In the genomic region with DNA sequence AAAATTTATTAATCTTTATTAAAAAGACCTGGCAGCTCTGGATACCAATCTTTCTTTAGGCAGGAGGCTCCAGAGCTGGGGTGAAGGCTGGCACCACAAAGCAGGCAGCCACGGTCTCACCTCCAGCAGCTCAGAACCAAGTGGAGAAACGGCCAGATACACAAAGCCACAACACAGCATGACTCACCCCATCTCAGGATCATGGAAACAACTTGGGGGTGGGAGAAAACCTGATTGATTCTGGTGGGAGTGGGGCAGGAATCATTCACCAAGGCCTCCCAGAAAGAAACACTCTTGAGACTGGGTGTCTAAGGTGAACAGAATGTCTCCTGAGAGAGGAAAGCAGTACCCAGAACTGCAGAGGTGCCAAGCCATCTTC, we compare ENCODE assay signal across 11 cellular contexts.
A peak's percentile ranks its signal among the peaks of the same experiment; 100 is the strongest.
DNase-seq lines count a peak whose midpoint lies in the region; ATAC-seq and TF ChIP-seq lines count a peak whose summit lies in the region.
"Had no signal": no experiment of that assay in that cellular context is flagged by ENCODE, and none has a peak within 500 bp of the region (broad histone marks: within the 10 kb centered on the region; RNA-seq: fewer than 3 reads in every experiment).

No MANE protein-coding gene starts in this region.

- no peak overlapping the region for H2AFZ ChIP-seq in mesenchymal stem cell (ENCODE audit: low read depth, low read length)

- no peak overlapping the region for H3K27ac Mint-ChIP-seq in glutamatergic neuron (ENCODE audit: unreplicated experiment)

- H3K9me3 ChIP-seq in adipocyte (ENCODE audit: control insufficient read depth, low read length) (no peaks in the 10 kb centered on the region), mesenchymal stem cell (ENCODE audit: control insufficient read depth, low read length) (no peaks in the 10 kb centered on the region)
- H3K9me3 ChIP-seq: adrenal gland had no signal

- peaks cover 9% of the 10 kb centered on the region for H3K4me1 ChIP-seq in adipocyte (ENCODE audit: control insufficient read depth, insufficient read depth, low read length)
- peaks cover 14% of the 10 kb centered on the region for H3K4me1 ChIP-seq in mesenchymal stem cell (ENCODE audit: control insufficient read depth, insufficient read depth, low read depth, low read length)
- H3K4me1 ChIP-seq: adrenal gland had no signal

- DNase-seq in AG08395 (ENCODE audit: low spot score) (peak; percentile 22), HK-2 (ENCODE audit: unreplicated experiment) (peak; percentile 14), adipocyte (ENCODE audit: low read depth) (peak; percentile 16), mesenchymal stem cell (peak; percentile 62), NCI-H2196 treated with DMSO at 0.1 percent for 48 hours (lab: John Stamatoyannopoulos, UW; ENCODE audit: unreplicated experiment) (no peak), medulla oblongata (ENCODE audit: extremely low spot score) (no peak), glutamatergic neuron (no peak)
- DNase-seq: adrenal gland, midbrain, NCI-H510A had no signal

- H3K36me3 ChIP-seq in adipocyte (ENCODE audit: control insufficient read depth, insufficient read depth, low read length, severe bottlenecking) (no peaks in the 10 kb centered on the region), mesenchymal stem cell (ENCODE audit: control insufficient read depth in 1 of 2, insufficient read depth in 2 of 2, low read depth in 1 of 2, low read length in 2 of 2) (no peaks in the 10 kb centered on the region)
- H3K36me3 ChIP-seq: adrenal gland had no signal

- H3K4me3 ChIP-seq in adipocyte (ENCODE audit: low read length) (no peak overlapping the region), mesenchymal stem cell (ENCODE audit: insufficient read depth in 1 of 2, low read depth in 1 of 2, low read length in 2 of 2) (no peak overlapping the region)
- H3K4me3 ChIP-seq: adrenal gland had no signal

- 60% methylated on average over 1 of the region's 2 CpGs for WGBS in mesenchymal stem cell

- no peaks in the 10 kb centered on the region for H3K27me3 ChIP-seq in adipocyte (replicated peaks; ENCODE audit: control insufficient read depth, insufficient read depth, low read length)
- no peaks in the 10 kb centered on the region for H3K27me3 ChIP-seq in mesenchymal stem cell (ENCODE audit: control insufficient read depth in 1 of 2, insufficient read depth in 1 of 2, low read length in 2 of 2)
- H3K27me3 ChIP-seq: adrenal gland had no signal

- no peak overlapping the region for H3K9ac ChIP-seq in adipocyte (ENCODE audit: low read length)
- H3K9ac ChIP-seq in mesenchymal stem cell (ENCODE audit: low read length), result no peak overlapping the region

- peaks cover 2% of the 10 kb centered on the region for H3K9me3 Mint-ChIP-seq in glutamatergic neuron (ENCODE audit: unreplicated experiment)

- H2BK15ac ChIP-seq in mesenchymal stem cell (ENCODE audit: low read depth, poor library complexity, severe bottlenecking), result no peak overlapping the region

- peak overlapping the region in 1 of 2 experiments; percentile 34 for H3K18ac ChIP-seq in mesenchymal stem cell (ENCODE audit: low read depth in 1 of 2, low read length in 2 of 2)

- H3K79me1 ChIP-seq in mesenchymal stem cell (replicated peaks; ENCODE audit: low read length, poor library complexity, severe bottlenecking), result no peaks in the 10 kb centered on the region

- peak overlapping the region; percentile 83 for H2AK5ac ChIP-seq in mesenchymal stem cell (ENCODE audit: low read length, severe bottlenecking)

- no peak overlapping the region for H2BK5ac ChIP-seq in mesenchymal stem cell (ENCODE audit: low read depth, low read length, poor library complexity, severe bottlenecking)

- H3K23ac ChIP-seq in mesenchymal stem cell (ENCODE audit: low read length in 2 of 2), result no peak overlapping the region

- TF ChIP-seq CTCF in glutamatergic neuron (IDR thresholded peaks at IDR 0.05; ENCODE audit: partially characterized antibody, unreplicated experiment), result no peak

- H2BK12ac ChIP-seq in mesenchymal stem cell (ENCODE audit: low read length in 2 of 2), result no peak overlapping the region

- no peaks in the 10 kb centered on the region for H3K4me1 Mint-ChIP-seq in glutamatergic neuron (ENCODE audit: low read depth, unreplicated experiment)

- peak overlapping the region; percentile 59 for H3K27ac ChIP-seq in mesenchymal stem cell (ENCODE audit: low read length, poor library complexity, severe bottlenecking)
- H3K27ac ChIP-seq: adrenal gland had no signal

- H3K36me3 Mint-ChIP-seq in glutamatergic neuron (ENCODE audit: unreplicated experiment), result no peaks in the 10 kb centered on the region

- no peak overlapping the region for H2BK120ac ChIP-seq in mesenchymal stem cell (ENCODE audit: low read depth, low read length)

- no peak overlapping the region for H3K4me3 Mint-ChIP-seq in glutamatergic neuron (ENCODE audit: unreplicated experiment)

- no peak overlapping the region for H3K4ac ChIP-seq in mesenchymal stem cell (ENCODE audit: low read depth in 1 of 2, low read length in 2 of 2)

- no peak overlapping the region for H3K14ac ChIP-seq in mesenchymal stem cell (ENCODE audit: low read length in 2 of 2)

- no peak overlapping the region for H4K91ac ChIP-seq in mesenchymal stem cell (ENCODE audit: low read length)

- H3K27me3 Mint-ChIP-seq in glutamatergic neuron (ENCODE audit: unreplicated experiment), result no peaks in the 10 kb centered on the region

- H3K4me2 ChIP-seq in mesenchymal stem cell (ENCODE audit: low read length, poor library complexity, severe bottlenecking), result no peak overlapping the region

- H4K8ac ChIP-seq in mesenchymal stem cell (ENCODE audit: low read length), result no peak overlapping the region

- no peak for ATAC-seq in HG03095 (IDR thresholded peaks at IDR 0.05; ENCODE audit: unreplicated experiment)

Comparison
In these comparisons a context has a peak if more than half of its experiments do, and no peak if none do; other contexts are left out.
1. DNase-seq: peak in AG08395 (single experiment), HK-2 (single experiment), adipocyte (single experiment) and mesenchymal stem cell (single experiment); none in NCI-H2196 treated with DMSO at 0.1 percent for 48 hours (single experiment), medulla oblongata (single experiment) and glutamatergic neuron (single experiment).